In the genomic region with DNA sequence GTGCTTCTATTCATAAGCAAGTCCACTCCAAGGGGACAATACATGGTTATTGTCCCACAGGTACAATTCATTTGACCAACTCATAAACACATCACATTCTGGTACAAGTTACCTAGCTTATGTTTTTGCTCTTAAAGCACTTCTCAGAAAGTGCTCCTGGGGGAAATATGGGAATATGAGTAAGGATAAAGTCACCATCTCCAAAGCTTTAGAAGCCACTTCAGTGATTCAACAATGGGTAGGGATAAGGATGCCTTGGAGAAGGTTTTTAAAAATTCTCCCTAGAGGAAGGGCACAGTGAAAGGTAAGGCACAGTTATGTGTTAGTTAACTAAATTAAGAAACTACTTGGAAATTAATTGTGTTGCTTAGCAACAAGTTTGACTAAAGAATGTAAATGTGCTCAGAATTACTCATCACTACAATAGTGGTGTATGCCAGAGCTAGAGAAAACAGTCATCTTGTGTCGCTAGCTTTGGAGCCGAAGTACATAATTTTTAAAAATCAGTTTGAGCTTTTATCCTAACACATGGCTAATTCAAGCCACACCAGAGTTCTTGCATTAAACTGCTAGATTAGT, we compare ENCODE assay signal across 32 cellular contexts. TPM values are rescaled to one million over a fixed set of nuclear protein-coding genes. Genes with fewer than 3 reads are reported as not detected.
DNase-seq lines count a peak whose midpoint lies in the region; ATAC-seq and TF ChIP-seq lines count a peak whose summit lies in the region.
"Had no signal": no experiment of that assay in that cellular context is flagged by ENCODE, and none has a peak within 500 bp of the region (broad histone marks: within the 10 kb centered on the region; RNA-seq: fewer than 3 reads in every experiment).

No MANE protein-coding gene starts in this region.

- DNase-seq in ELR (ENCODE audit: low read depth): peak; percentile 32
- DNase-seq in NCI-H187 (lab: John Stamatoyannopoulos, UW): peak; percentile 20 to 52
- peak; percentile 19 for DNase-seq in astrocyte of the hippocampus (ENCODE audit: low read depth, low spot score)
- DNase-seq in kidney tubule cell (ENCODE audit: low spot score): peak; percentile 31
- no peak for DNase-seq in body of pancreas
- no peak for DNase-seq in NCI-H2081 treated with DMSO at 0.1 percent for 48 hours (lab: John Stamatoyannopoulos, UW)
- no peak for DNase-seq in neuronal stem cell (ENCODE audit: low spot score)
- no peak for DNase-seq in stimulated activated naive CD4-positive, alpha-beta T cell treated with Interleukin-2 at 50 U/mL for 16 hours (lab: John Stamatoyannopoulos, UW)
- DNase-seq: activated CD4-positive, CD25-positive, alpha-beta regulatory T cell treated with anti-CD3 and anti-CD28 coated beads, Interleukin-2, amount 50 U/mL, for 72 hours; activated CD8-positive, alpha-beta T cell treated with anti-CD3 and anti-CD28 coated beads for 36 hours; activated effector memory CD4-positive, alpha-beta T cell treated with Interleukin-2 at 50 U/mL for 16 hours; activated naive CD8-positive, alpha-beta T cell treated with anti-CD3 and anti-CD28 coated beads, Interleukin-2, amount 10 ng/mL, durations not matched to agents 7 days and 5 days; CD4-positive, alpha-beta memory T cell; colonic mucosa; DMS 273 treated with DMSO at 0.1 percent for 48 hours; effector memory CD8-positive, alpha-beta T cell; GDM1; Kasumi-1; kidney; NCI-H1105 treated with DMSO at 0.1 percent for 48 hours; NCI-H510A; NK-92 treated with Interleukin-12 subunit alpha and Interleukin-12 subunit beta, amount 100 ng/mL, for 24 hours; SIG-M5; stomach; T-cell; trophoblast cell had no signal

- no peak overlapping the region for H4K8ac ChIP-seq in neuronal stem cell (ENCODE audit: low read depth, low read length)

- no peak overlapping the region for H3K14ac ChIP-seq in neuronal stem cell (ENCODE audit: low read length)

- no peak overlapping the region for H2BK12ac ChIP-seq in neuronal stem cell (ENCODE audit: low read length)

- H3K4me1 ChIP-seq in body of pancreas (no peaks in the 10 kb centered on the region), neuronal stem cell (ENCODE audit: control insufficient read depth in 2 of 2, insufficient read depth in 1 of 2, low read depth in 1 of 2, low read length in 2 of 2) (peaks cover 0 to 3% of the 10 kb centered on the region in 2 donors)
- H3K4me1 ChIP-seq: breast epithelium, colonic mucosa, esophagus muscularis mucosa, stomach had no signal

- no peak for ATAC-seq in body of pancreas
- ATAC-seq: activated CD8-positive, alpha-beta T cell treated with anti-CD3 and anti-CD28 coated beads for 36 hours; effector memory CD8-positive, alpha-beta T cell; Panc1; T-cell had no signal

- H2AFZ ChIP-seq in neuronal stem cell (ENCODE audit: low read length): no peak overlapping the region

- H3K9ac ChIP-seq in neuronal stem cell (ENCODE audit: low read depth, low read length, poor library complexity): no peak overlapping the region

- no peak for TF ChIP-seq CTCF in body of pancreas (IDR thresholded peaks at IDR 0.05)

- no peak overlapping the region for H2AK5ac ChIP-seq in neuronal stem cell (ENCODE audit: low read depth, low read length)

- no peak overlapping the region for H3K23ac ChIP-seq in neuronal stem cell (ENCODE audit: low read depth, low read length, poor library complexity)

- H3K18ac ChIP-seq in neuronal stem cell (ENCODE audit: low read length): no peak overlapping the region

- H2BK120ac ChIP-seq in neuronal stem cell (ENCODE audit: low read depth, low read length): no peak overlapping the region

- H3K4me3 ChIP-seq in body of pancreas (no peak overlapping the region), neuronal stem cell (ENCODE audit: low read length in 2 of 2) (no peak overlapping the region)
- H3K4me3 ChIP-seq: breast epithelium, colonic mucosa, esophagus muscularis mucosa, stomach had no signal

- no peak overlapping the region for H2BK15ac ChIP-seq in neuronal stem cell (ENCODE audit: low read length)

- no peaks in the 10 kb centered on the region for H3K9me3 ChIP-seq in body of pancreas
- H3K9me3 ChIP-seq in neuronal stem cell (replicated peaks in 1 of 2; ENCODE audit: control insufficient read depth in 2 of 2, insufficient read depth in 1 of 2, low read depth in 1 of 2, low read length in 2 of 2): no peaks in the 10 kb centered on the region
- H3K9me3 ChIP-seq: breast epithelium, colonic mucosa, esophagus muscularis mucosa, stomach had no signal

- H3K27ac ChIP-seq in body of pancreas: no peak overlapping the region
- no peak overlapping the region for H3K27ac ChIP-seq in neuronal stem cell (replicated peaks; ENCODE audit: low read length)
- H3K27ac ChIP-seq: breast epithelium, colonic mucosa, esophagus muscularis mucosa, stomach had no signal

- no peak overlapping the region for H4K91ac ChIP-seq in neuronal stem cell (ENCODE audit: low read depth, low read length, poor library complexity)

- 79 to 81% methylated on average over 2 of the region's 2 CpGs for WGBS in body of pancreas, 2 donors
- WGBS in neuronal stem cell (ENCODE audit: extremely low coverage in 2 of 2, insufficient read length in 2 of 2, insufficient replicate concordance in 1 of 2), 2 donors: no CpG with 5 or more reads among the region's 2 CpGs

- H2BK5ac ChIP-seq in neuronal stem cell (ENCODE audit: low read length): no peak overlapping the region

- H3K4ac ChIP-seq in neuronal stem cell (ENCODE audit: low read length): no peak overlapping the region

- no peak overlapping the region for H3K4me2 ChIP-seq in neuronal stem cell (ENCODE audit: insufficient read depth, low read length, poor library complexity, severe bottlenecking)

- H3K36me3 ChIP-seq in body of pancreas (replicated peaks in 1 of 2; ENCODE audit: insufficient read depth in 1 of 2, low read depth in 2 of 2) (no peaks in the 10 kb centered on the region), neuronal stem cell (replicated peaks in 1 of 2; ENCODE audit: control insufficient read depth in 2 of 2, insufficient read depth in 2 of 2, low read length in 2 of 2) (no peaks in the 10 kb centered on the region)
- H3K36me3 ChIP-seq: breast epithelium, colonic mucosa had no signal

- no peak for TF ChIP-seq POLR2A in body of pancreas (IDR thresholded peaks at IDR 0.05)

- intact Hi-C loops in body of pancreas (cut with DNase I): no loop called here

- no peaks in the 10 kb centered on the region for H3K79me1 ChIP-seq in neuronal stem cell (ENCODE audit: low read depth, low read length)

- no peaks in the 10 kb centered on the region for H3K27me3 ChIP-seq in body of pancreas
- H3K27me3 ChIP-seq in neuronal stem cell (ENCODE audit: control insufficient read depth in 3 of 3, insufficient read depth in 3 of 3, low read depth in 1 of 3, low read length in 3 of 3): no peaks in the 10 kb centered on the region
- H3K27me3 ChIP-seq: breast epithelium, colonic mucosa, esophagus muscularis mucosa, stomach had no signal

RNA-seq across cellular contexts. Expression of gene LAMP5, which starts 39.5 kb away (rescaled TPM):
- total RNA-seq in body of pancreas: not detected
- 6.5 TPM for polyA plus RNA-seq in neuronal stem cell (2013, experiment 1 of 2)
- 6.4 TPM for polyA plus RNA-seq in neuronal stem cell (2013, experiment 2 of 2)
- total RNA-seq: activated CD8-positive, alpha-beta T cell treated with anti-CD3 and anti-CD28 coated beads for 36 hours; activated naive CD8-positive, alpha-beta T cell treated with anti-CD3 and anti-CD28 coated beads, Interleukin-2, amount 10 ng/mL, durations not matched to agents 7 days and 5 days; CD4-positive, alpha-beta memory T cell; glomerular endothelial cell; lung microvascular endothelial cell; progenitor cell of endocrine pancreas; T-cell had no signal
- polyA plus RNA-seq: CD4-positive, alpha-beta memory T cell had no signal

Comparison
In these comparisons a context has a peak if more than half of its experiments do, and no peak if none do; other contexts are left out.
1. DNase-seq: peak in ELR (single experiment), NCI-H187 (2 of 2), astrocyte of the hippocampus (single experiment) and kidney tubule cell (single experiment); none in body of pancreas (0 of 4), NCI-H2081 treated with DMSO at 0.1 percent for 48 hours (single experiment), neuronal stem cell (single experiment) and stimulated activated naive CD4-positive, alpha-beta T cell treated with Interleukin-2 at 50 U/mL for 16 hours (single experiment).